In the genomic region with DNA sequence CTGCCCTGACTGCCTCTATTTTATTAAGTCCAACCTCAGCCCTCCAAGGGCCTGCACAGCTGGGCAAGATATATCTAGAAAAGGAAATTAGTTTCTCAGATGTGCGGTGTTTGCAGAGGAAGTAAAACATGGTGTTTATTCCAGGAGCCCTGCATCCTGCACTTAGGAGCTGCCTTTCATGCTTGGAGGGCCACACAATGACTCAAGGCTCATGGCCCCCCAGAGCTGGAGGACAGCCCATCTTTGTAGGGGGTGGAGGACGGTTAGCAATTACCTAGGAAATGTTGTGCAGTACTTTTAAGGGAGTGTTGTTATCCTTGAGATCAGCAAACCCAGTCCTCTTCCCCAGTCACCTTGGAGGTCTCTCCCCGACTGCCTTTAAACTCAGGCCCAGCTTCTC, we compare ENCODE assay signal across 19 cellular contexts.
DNase-seq lines count a peak whose midpoint lies in the region; ATAC-seq and TF ChIP-seq lines count a peak whose summit lies in the region.
"Had no signal": no experiment of that assay in that cellular context is flagged by ENCODE, and none has a peak within 500 bp of the region (broad histone marks: within the 10 kb centered on the region; RNA-seq: fewer than 3 reads in every experiment).

No MANE protein-coding gene starts in this region.

- no peaks in the 10 kb centered on the region for H3K4me1 Mint-ChIP-seq in endodermal cell
- H3K4me1 Mint-ChIP-seq in stimulated activated naive CD8-positive, alpha-beta T cell treated with anti-CD3 and anti-CD28 coated beads, Interleukin-15, amount 100 ng/mL, for 72 hours: no peaks in the 10 kb centered on the region
- H3K4me1 Mint-ChIP-seq: CD4-positive, CD25-positive, alpha-beta regulatory T cell had no signal

- H3K27ac Mint-ChIP-seq in endodermal cell: no peak overlapping the region
- no peak overlapping the region for H3K27ac Mint-ChIP-seq in stimulated activated naive CD8-positive, alpha-beta T cell treated with anti-CD3 and anti-CD28 coated beads, Interleukin-15, amount 100 ng/mL, for 72 hours
- H3K27ac Mint-ChIP-seq: CD4-positive, CD25-positive, alpha-beta regulatory T cell had no signal

- H2BK15ac ChIP-seq in IMR-90 (ENCODE audit: low read depth, low read length): no peak overlapping the region

- no peak overlapping the region for H4K91ac ChIP-seq in IMR-90 (ENCODE audit: insufficient read depth, low read depth, low read length)

- H3K9me1 ChIP-seq in IMR-90 (ENCODE audit: insufficient read depth, low read length): no peaks in the 10 kb centered on the region

- no peak overlapping the region for H3K23ac ChIP-seq in IMR-90 (ENCODE audit: low read depth, low read length)

- H3K18ac ChIP-seq in IMR-90 (ENCODE audit: low read depth, low read length): no peak overlapping the region

- H2BK5ac ChIP-seq in IMR-90 (ENCODE audit: low read depth, low read length, poor library complexity, severe bottlenecking): no peak overlapping the region

- no peaks in the 10 kb centered on the region for H3K79me1 ChIP-seq in IMR-90 (ENCODE audit: low read depth in 1 of 2, low read length in 2 of 2)

- H3K27me3 ChIP-seq in BLaER1 (no peaks in the 10 kb centered on the region), IMR-90 (ENCODE audit: control insufficient read depth, insufficient read depth, low read length) (no peaks in the 10 kb centered on the region), endodermal cell (ENCODE audit: control insufficient read depth, insufficient read depth, low read length, poor library complexity, severe bottlenecking) (no peaks in the 10 kb centered on the region)

- DNase-seq in IMR-90 (peak; percentile 17), astrocyte of the hippocampus (ENCODE audit: low read depth, low spot score) (peak; percentile 14), kidney glomerular epithelial cell (lab: John Stamatoyannopoulos, UW) (peak; percentile 67), endodermal cell (no peak), omental fat pad (ENCODE audit: low spot score) (no peak)
- no peak for DNase-seq in stimulated activated naive CD8-positive, alpha-beta T cell treated with anti-CD3 and anti-CD28 coated beads, Interleukin-15, amount 100 ng/mL, for 72 hours
- DNase-seq: Caco-2; CD4-positive, CD25-positive, alpha-beta regulatory T cell; DMS53; GM23248; KG1; NCI-H1048; NCI-H1694; NCI-H510A treated with DMSO at 0.1 percent for 48 hours; SIG-M5 had no signal

- no peak overlapping the region for H3K4me3 Mint-ChIP-seq in endodermal cell
- H3K4me3 Mint-ChIP-seq in stimulated activated naive CD8-positive, alpha-beta T cell treated with anti-CD3 and anti-CD28 coated beads, Interleukin-15, amount 100 ng/mL, for 72 hours: no peak overlapping the region
- H3K4me3 Mint-ChIP-seq: CD4-positive, CD25-positive, alpha-beta regulatory T cell had no signal

- no peak overlapping the region for H3K14ac ChIP-seq in IMR-90 (replicated peaks; ENCODE audit: low read depth, low read length)

- peak overlapping the region; percentile 49 for H2AFZ ChIP-seq in IMR-90 (replicated peaks; ENCODE audit: low read length, poor library complexity)
- H2AFZ ChIP-seq: GM23248 had no signal

- ATAC-seq in IMR-90 (ENCODE audit: low read depth) (no peak), omental fat pad (ENCODE audit: low FRiP score) (no peak), HG03095 (IDR thresholded peaks at IDR 0.05; ENCODE audit: unreplicated experiment) (no peak)
- ATAC-seq in stimulated activated naive CD8-positive, alpha-beta T cell treated with anti-CD3 and anti-CD28 coated beads, Interleukin-15, amount 100 ng/mL, for 72 hours: no peak
- ATAC-seq: A549, HCT116 had no signal

- H4K5ac ChIP-seq in IMR-90 (ENCODE audit: low read depth, low read length): no peak overlapping the region

- peak overlapping the region; percentile 61 for H3K27ac ChIP-seq in BLaER1
- H3K27ac ChIP-seq in IMR-90 (ENCODE audit: insufficient read depth, low read length): no peak overlapping the region
- H3K27ac ChIP-seq in endodermal cell (ENCODE audit: low read depth, low read length): no peak overlapping the region
- H3K27ac ChIP-seq: A549, GM23248 had no signal

- no peak overlapping the region for H3K4ac ChIP-seq in IMR-90 (ENCODE audit: low read depth, low read length)

- no peak overlapping the region for H2BK20ac ChIP-seq in IMR-90 (ENCODE audit: low read depth, low read length)

- H4K20me1 ChIP-seq in BLaER1 (no peaks in the 10 kb centered on the region), IMR-90 (ENCODE audit: insufficient read depth, low read length) (no peaks in the 10 kb centered on the region)

- intact Hi-C loops in IMR-90 (cut with micrococcal nuclease): no loop called here

- no peaks in the 10 kb centered on the region for H3K9me3 ChIP-seq in BLaER1
- H3K9me3 ChIP-seq in IMR-90 (ENCODE audit: control insufficient read depth, insufficient read depth, low read length): peaks cover 3% of the 10 kb centered on the region; the same call in 1 of the 2 replicates
- H3K9me3 ChIP-seq in endodermal cell (ENCODE audit: control insufficient read depth, low read length): no peaks in the 10 kb centered on the region
- H3K9me3 ChIP-seq: Caco-2 had no signal

- no peak for TF ChIP-seq RAD21 in IMR-90 (IDR thresholded peaks at IDR 0.05; ENCODE audit: low read length)

- no CpG with 5 or more reads among the region's 3 CpGs for WGBS in IMR-90 (ENCODE audit: extremely low coverage in 2 of 2, insufficient read length in 1 of 2), 2 experiments
- WGBS in endodermal cell (ENCODE audit: insufficient coverage in 1 of 2, insufficient read length in 1 of 2), 2 experiments: 91 to 100% methylated on average over 1 to 3 of the region's 3 CpGs

- TF ChIP-seq CTCF in IMR-90 (conservative IDR thresholded peaks at IDR 0.05; ENCODE audit: low read depth, low read length) (no peak), endodermal cell (conservative IDR thresholded peaks at IDR 0.05) (no peak), omental fat pad (IDR thresholded peaks at IDR 0.05) (no peak)

- no peak overlapping the region for H3K4me3 ChIP-seq in BLaER1
- no peak overlapping the region for H3K4me3 ChIP-seq in IMR-90 (ENCODE audit: insufficient read depth, low read depth, low read length)
- H3K4me3 ChIP-seq in endodermal cell (ENCODE audit: low read length): no peak overlapping the region
- H3K4me3 ChIP-seq: A549, GM23248 had no signal

- no peak for TF ChIP-seq POLR2A in IMR-90 (IDR thresholded peaks at IDR 0.05; ENCODE audit: low read depth, low read length)

- in situ Hi-C loops in IMR-90 (cut with MboI; ENCODE audit: low sequenced_read_pairs): no loop called here

- H3K4me1 ChIP-seq in BLaER1: peaks cover 17% of the 10 kb centered on the region
- H3K4me1 ChIP-seq in IMR-90 (ENCODE audit: control insufficient read depth, insufficient read depth, low read length): 0 out of 2 replicates have a peak, but pooled peaks cover 2% of the 10 kb centered on the region
- H3K4me1 ChIP-seq in endodermal cell (ENCODE audit: control insufficient read depth, insufficient read depth, low read length): no peaks in the 10 kb centered on the region
- H3K4me1 ChIP-seq: A549, Caco-2 had no signal

- BruUV-seq in IMR-90 (replicated peaks; lab: Mats Ljungman, UMichigan): no TSS peak

- no peaks in the 10 kb centered on the region for H3K36me3 Mint-ChIP-seq in endodermal cell (ENCODE audit: low read depth)

- H2AK5ac ChIP-seq in IMR-90 (ENCODE audit: low read depth, low read length): no peak overlapping the region

- no peak overlapping the region for H2AK9ac ChIP-seq in IMR-90 (replicated peaks; ENCODE audit: low read depth, low read length, poor library complexity)

- H3K27me3 Mint-ChIP-seq in endodermal cell (ENCODE audit: insufficient read depth): peaks cover 10% of the 10 kb centered on the region
- peaks cover 14% of the 10 kb centered on the region for H3K27me3 Mint-ChIP-seq in stimulated activated naive CD8-positive, alpha-beta T cell treated with anti-CD3 and anti-CD28 coated beads, Interleukin-15, amount 100 ng/mL, for 72 hours

- H4K8ac ChIP-seq in IMR-90 (ENCODE audit: low read depth in 2 of 2, low read length in 2 of 2): no peak overlapping the region

- POLR2A ChIA-PET in IMR-90 (lab: Charles Lee; ENCODE audit: unreplicated experiment): interaction anchor here (0.6 kb wide), 1 partner anchor 52 kb away, joined by 4 read pairs; no protein-coding TSS in a partner anchor

- CTCF ChIA-PET in IMR-90 (lab: Yijun Ruan, JAX): no interaction called here

- H3K9ac ChIP-seq in BLaER1 (peak overlapping the region; percentile 25; the same call in 1 of the 2 replicates), IMR-90 (ENCODE audit: low read depth, low read length) (no peak overlapping the region), endodermal cell (ENCODE audit: extremely low read depth, low read length, poor library complexity, severe bottlenecking) (no peak overlapping the region)
- H3K9ac ChIP-seq: GM23248 had no signal

- H3K36me3 ChIP-seq in BLaER1 (no peaks in the 10 kb centered on the region), IMR-90 (ENCODE audit: control insufficient read depth, insufficient read depth, low read length) (no peaks in the 10 kb centered on the region), endodermal cell (ENCODE audit: control insufficient read depth, insufficient read depth, low read length) (no peaks in the 10 kb centered on the region)

- peak overlapping the region; percentile 73 for H3K4me2 ChIP-seq in BLaER1
- H3K4me2 ChIP-seq in IMR-90 (ENCODE audit: low read depth, low read length): no peak overlapping the region
- H3K4me2 ChIP-seq: A549 had no signal

- no peak overlapping the region for H2BK120ac ChIP-seq in IMR-90 (ENCODE audit: low read depth, low read length)

- H3K56ac ChIP-seq in IMR-90 (ENCODE audit: extremely low read depth, insufficient read depth, low read length): no peak overlapping the region

- no peaks in the 10 kb centered on the region for H3K9me3 Mint-ChIP-seq in endodermal cell
- H3K9me3 Mint-ChIP-seq in stimulated activated naive CD8-positive, alpha-beta T cell treated with anti-CD3 and anti-CD28 coated beads, Interleukin-15, amount 100 ng/mL, for 72 hours: no peaks in the 10 kb centered on the region

- dilution Hi-C loops in IMR-90 (cut with HindIII; ENCODE audit: low sequenced_read_pairs, unreplicated experiment): no loop called here

TF ChIP-seq in IMR-90, 13 proteins besides CTCF, POLR2A, EP300 and RAD21 (continues in another document):
- no peak for TF ChIP-seq CEBPB (IDR thresholded peaks at IDR 0.05; ENCODE audit: low read depth, low read length)
- TF ChIP-seq, protein P1, sequence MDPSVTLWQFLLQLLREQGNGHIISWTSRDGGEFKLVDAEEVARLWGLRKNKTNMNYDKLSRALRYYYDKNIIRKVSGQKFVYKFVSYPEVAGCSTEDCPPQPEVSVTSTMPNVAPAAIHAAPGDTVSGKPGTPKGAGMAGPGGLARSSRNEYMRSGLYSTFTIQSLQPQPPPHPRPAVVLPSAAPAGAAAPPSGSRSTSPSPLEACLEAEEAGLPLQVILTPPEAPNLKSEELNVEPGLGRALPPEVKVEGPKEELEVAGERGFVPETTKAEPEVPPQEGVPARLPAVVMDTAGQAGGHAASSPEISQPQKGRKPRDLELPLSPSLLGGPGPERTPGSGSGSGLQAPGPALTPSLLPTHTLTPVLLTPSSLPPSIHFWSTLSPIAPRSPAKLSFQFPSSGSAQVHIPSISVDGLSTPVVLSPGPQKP (IDR thresholded peaks at IDR 0.05; ENCODE audit: borderline replicate concordance, low read depth, low read length): no peak
- no peak for TF ChIP-seq RFX5 (IDR thresholded peaks at IDR 0.05; ENCODE audit: low read depth, low read length)
- no peak for TF ChIP-seq NFE2L2 (IDR thresholded peaks at IDR 0.05; ENCODE audit: low read depth, low read length)
- TF ChIP-seq MAZ (IDR thresholded peaks at IDR 0.05; ENCODE audit: borderline replicate concordance, low read depth, low read length): no peak

Comparison
In these comparisons a context has a peak if more than half of its experiments do, and no peak if none do; other contexts are left out.
1. DNase-seq: peak in IMR-90 (single experiment), astrocyte of the hippocampus (single experiment) and kidney glomerular epithelial cell (single experiment); none in endodermal cell (single experiment), stimulated activated naive CD8-positive, alpha-beta T cell treated with anti-CD3 and anti-CD28 coated beads, Interleukin-15, amount 100 ng/mL, for 72 hours (0 of 2) and omental fat pad (single experiment).